Comparison of ENCODE assay signal across 9 cellular contexts in the genomic region with DNA sequence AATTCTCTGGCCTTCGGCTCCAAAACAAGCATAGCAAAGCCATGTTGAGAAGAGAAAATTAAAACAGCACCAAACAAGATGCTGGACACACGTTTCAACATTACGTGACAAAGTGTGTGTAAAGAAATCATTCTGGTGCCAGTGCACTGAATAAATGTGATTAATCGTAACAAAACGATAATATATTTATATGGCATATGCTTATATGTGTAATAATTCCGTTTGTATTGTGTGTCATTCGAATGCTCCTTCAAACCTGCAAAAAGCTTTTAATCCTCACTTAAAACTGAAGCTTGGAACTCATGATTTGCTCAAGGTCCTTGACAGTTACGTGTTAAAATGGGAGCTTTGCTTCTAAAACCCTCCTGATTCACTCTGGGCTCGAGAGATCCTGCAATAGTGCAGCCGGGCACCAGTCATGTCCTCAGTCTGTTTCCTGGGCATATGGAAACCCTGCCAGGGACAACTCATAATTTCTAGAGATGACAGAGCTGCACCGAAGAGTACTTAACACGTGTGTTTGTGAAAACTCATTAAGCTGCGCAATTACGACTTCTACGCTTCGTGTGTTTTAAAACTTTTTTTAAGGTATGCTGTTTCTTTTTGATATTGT. TPM values are rescaled to one million over a fixed set of nuclear protein-coding genes. Genes with fewer than 3 reads are reported as not detected.
A peak's percentile ranks its signal among the peaks of the same experiment; 100 is the strongest.
DNase-seq lines count a peak whose midpoint lies in the region; ATAC-seq and TF ChIP-seq lines count a peak whose summit lies in the region.
"Had no signal": no experiment of that assay in that cellular context is flagged by ENCODE, and none has a peak within 500 bp of the region (broad histone marks: within the 10 kb centered on the region; RNA-seq: fewer than 3 reads in every experiment).

No MANE protein-coding gene starts in this region.

- peaks cover 36% of the 10 kb centered on the region for H3K36me3 ChIP-seq in OCI-LY3 (replicated peaks; ENCODE audit: low read depth, low read length)
- H3K36me3 ChIP-seq in endodermal cell (ENCODE audit: control insufficient read depth, insufficient read depth, low read length): peaks cover 38% of the 10 kb centered on the region

- DNase-seq in EL (peak; percentile 25), endodermal cell (no peak), progenitor cell of endocrine pancreas (ENCODE audit: low spot score, unreplicated experiment) (no peak)
- no peak for DNase-seq in stimulated activated naive CD4-positive, alpha-beta T cell treated with Interleukin-2 at 50 U/mL for 16 hours (lab: John Stamatoyannopoulos, UW)

- H3K27me3 ChIP-seq in OCI-LY3 (ENCODE audit: low read depth, low read length) (no peaks in the 10 kb centered on the region), endodermal cell (ENCODE audit: control insufficient read depth, insufficient read depth, low read length, poor library complexity, severe bottlenecking) (no peaks in the 10 kb centered on the region)

- H3K4me1 Mint-ChIP-seq in endodermal cell (peaks cover 9% of the 10 kb centered on the region), progenitor cell of endocrine pancreas (ENCODE audit: low read depth) (peaks cover 22% of the 10 kb centered on the region)

- H3K9me3 ChIP-seq in OCI-LY3 (ENCODE audit: insufficient read depth, low read length) (no peaks in the 10 kb centered on the region), endodermal cell (ENCODE audit: control insufficient read depth, low read length) (peaks cover 11% of the 10 kb centered on the region)

- H3K27me3 Mint-ChIP-seq in endodermal cell (ENCODE audit: insufficient read depth) (no peaks in the 10 kb centered on the region), progenitor cell of endocrine pancreas (no peaks in the 10 kb centered on the region)

- H3K9me3 Mint-ChIP-seq in endodermal cell: peaks cover 8% of the 10 kb centered on the region
- H3K9me3 Mint-ChIP-seq in progenitor cell of endocrine pancreas (ENCODE audit: low read depth): no peaks in the 10 kb centered on the region

- H3K36me3 Mint-ChIP-seq in endodermal cell (ENCODE audit: low read depth): peaks cover 37% of the 10 kb centered on the region
- H3K36me3 Mint-ChIP-seq in progenitor cell of endocrine pancreas (ENCODE audit: insufficient read depth): peaks cover 23% of the 10 kb centered on the region

- ATAC-seq in HG03280 (IDR thresholded peaks at IDR 0.05; ENCODE audit: unreplicated experiment): no peak
- no peak for ATAC-seq in GM21367 (IDR thresholded peaks at IDR 0.05; ENCODE audit: unreplicated experiment)
- no peak for ATAC-seq in GM18519 (IDR thresholded peaks at IDR 0.05; ENCODE audit: low FRiP score, unreplicated experiment)

- H3K27ac Mint-ChIP-seq in endodermal cell: no peak overlapping the region
- H3K27ac Mint-ChIP-seq in progenitor cell of endocrine pancreas: peak overlapping the region; percentile 79

- H3K4me3 ChIP-seq in OCI-LY3 (ENCODE audit: low read length): peak overlapping the region; percentile 74
- peak overlapping the region; percentile 66 for H3K4me3 ChIP-seq in endodermal cell (ENCODE audit: low read length)

- H3K27ac ChIP-seq in OCI-LY3 (ENCODE audit: low read length) (0 out of 2 replicates have a peak overlapping the region, but pooled peaks have one; percentile 1), endodermal cell (ENCODE audit: low read depth, low read length) (no peak overlapping the region)

- H3K4me3 Mint-ChIP-seq in endodermal cell: peak overlapping the region; percentile 93
- H3K4me3 Mint-ChIP-seq in progenitor cell of endocrine pancreas (ENCODE audit: low read depth): peak overlapping the region; percentile 100

- H2AFZ ChIP-seq in OCI-LY3 (ENCODE audit: low read depth, low read length): peak overlapping the region; percentile 56; the same call in 1 of the 2 replicates

- TF ChIP-seq CTCF in OCI-LY3 (IDR thresholded peaks at IDR 0.05; ENCODE audit: low read depth, low read length): no peak
- TF ChIP-seq CTCF in endodermal cell (conservative IDR thresholded peaks at IDR 0.05): peak; percentile 15
- TF ChIP-seq CTCF in progenitor cell of endocrine pancreas (IDR thresholded peaks at IDR 0.05; ENCODE audit: unreplicated experiment): no peak

- peak overlapping the region; percentile 60 for H3K9ac ChIP-seq in OCI-LY3 (ENCODE audit: low read length)
- no peak overlapping the region for H3K9ac ChIP-seq in endodermal cell (ENCODE audit: extremely low read depth, low read length, poor library complexity, severe bottlenecking)

- H3K4me2 ChIP-seq in OCI-LY3 (ENCODE audit: low read length): peak overlapping the region; percentile 86

- H3K79me2 ChIP-seq in OCI-LY3 (ENCODE audit: low read length): peaks cover 43% of the 10 kb centered on the region

- H3K4me1 ChIP-seq in OCI-LY3 (ENCODE audit: low read length) (peaks cover 18% of the 10 kb centered on the region), endodermal cell (ENCODE audit: control insufficient read depth, insufficient read depth, low read length) (peaks cover 3% of the 10 kb centered on the region)

- peaks cover 19% of the 10 kb centered on the region for H4K20me1 ChIP-seq in OCI-LY3 (ENCODE audit: insufficient read depth, low read length)

- WGBS in endodermal cell (ENCODE audit: insufficient coverage in 1 of 2, insufficient read length in 1 of 2), 2 experiments: 71 to 72% methylated on average over 15 to 16 of the region's 16 CpGs

RNA-seq across cellular contexts. Expression of gene AKAP8L, which starts 0.7 kb away (rescaled TPM):
- 100 to 1,000 TPM; 190 to 237 TPM for total RNA-seq in endodermal cell
- 160 TPM for polyA plus RNA-seq in endodermal cell (2013, experiment 1 of 2)
- polyA plus RNA-seq in endodermal cell (2013, experiment 2 of 2): 124 TPM
- 208 and 228 TPM in 2 replicates for total RNA-seq in progenitor cell of endocrine pancreas

RNA-seq across cellular contexts. Expression of gene WIZ, which starts 30.2 kb away (rescaled TPM):
- 10 to 100 TPM; 38.0 to 38.6 TPM for total RNA-seq in endodermal cell
- polyA plus RNA-seq in endodermal cell (2013, experiment 1 of 2): 51.9 TPM
- polyA plus RNA-seq in endodermal cell (2013, experiment 2 of 2): 44.8 TPM
- total RNA-seq in progenitor cell of endocrine pancreas: 60.6 and 61.6 TPM in 2 replicates

RNA-seq across cellular contexts. Expression of gene AKAP8, which starts 39.9 kb away (rescaled TPM):
- total RNA-seq in endodermal cell (10 to 100 TPM; 34.9 to 39.6 TPM), progenitor cell of endocrine pancreas (44.0 and 51.9 TPM in 2 replicates)
- 20.5 TPM for polyA plus RNA-seq in endodermal cell (2013, experiment 1 of 2)
- 18.1 TPM for polyA plus RNA-seq in endodermal cell (2013, experiment 2 of 2)

RNA-seq across cellular contexts. Expression of gene RASAL3, which starts 44.8 kb away (rescaled TPM):
- not detected for total RNA-seq in endodermal cell
- not detected for polyA plus RNA-seq in endodermal cell (2013, experiment 1 of 2)
- not detected for polyA plus RNA-seq in endodermal cell (2013, experiment 2 of 2)
- not detected in 2 replicates for total RNA-seq in progenitor cell of endocrine pancreas

RNA-seq across cellular contexts. Expression of gene PGLYRP2, which starts 59.8 kb away (rescaled TPM):
- total RNA-seq in endodermal cell (not detected), progenitor cell of endocrine pancreas (not detected in 2 replicates)
- not detected for polyA plus RNA-seq in endodermal cell (2013, experiment 1 of 2)
- not detected for polyA plus RNA-seq in endodermal cell (2013, experiment 2 of 2)
- total RNA-seq: lung had no signal
